ENCODE assay signal across 22 cellular contexts in genomic region chr7:137728426-137728825, GRCh38.
"Had no signal": no experiment of that assay in that cellular context is flagged by ENCODE, and none has a peak within 500 bp of the region (broad histone marks: within the 10 kb centered on the region; RNA-seq: fewer than 3 reads in every experiment).

No MANE protein-coding gene starts in this region.

- H3K4me1 Mint-ChIP-seq: T-cell had no signal

- H3K27ac ChIP-seq: SJSA1, SK-N-MC had no signal

- H3K4me3 Mint-ChIP-seq: T-cell had no signal

- FAIRE-seq: HepG2, RCC 7860 had no signal

- H3K36me3 Mint-ChIP-seq: T-cell had no signal

- H3K27me3 ChIP-seq: MG63, SJSA1 had no signal

- H3K27ac Mint-ChIP-seq: T-cell had no signal

- DNase-seq: IMR-90, Karpas-422, KG1, MG63, NCI-H1092, NCI-H1105 treated with DMSO at 0.1 percent for 48 hours, NCI-H1417 treated with DMSO at 0.1 percent for 48 hours, NCI-H146, NCI-H1694 treated with DMSO at 0.1 percent for 48 hours, NCI-H1930, NCI-H2081, NCI-H2107, NCI-H2227 treated with DMSO at 0.1 percent for 48 hours, NCI-H526, Right ventricle myocardium superior, RPMI8226, SIG-M5, T-cell had no signal

- H3K9me3 ChIP-seq: MG63, SJSA1 had no signal

- H3K36me3 ChIP-seq: MG63, SJSA1 had no signal

- ATAC-seq: HepG2, T-cell had no signal

- H3K4me3 ChIP-seq: MG63, SJSA1, SK-N-MC had no signal
